In genomic region chr7:46444266-46444665, GRCh38 we compare ENCODE assay signal across 34 cellular contexts.
A peak's percentile ranks its signal among the peaks of the same experiment; 100 is the strongest.
DNase-seq lines count a peak whose midpoint lies in the region; ATAC-seq, FAIRE-seq and TF ChIP-seq lines count a peak whose summit lies in the region.
"Had no signal": no experiment of that assay in that cellular context is flagged by ENCODE, and none has a peak within 500 bp of the region (broad histone marks: within the 10 kb centered on the region; RNA-seq: fewer than 3 reads in every experiment).

No MANE protein-coding gene starts in this region.

- DNase-seq in AG20443 (ENCODE audit: low spot score), result peak; percentile 18
- DNase-seq in ELR (ENCODE audit: low read depth), result peak; percentile 55
- DNase-seq in RCC 7860 (ENCODE audit: low spot score), result peak; percentile 62
- DNase-seq in foreskin keratinocyte, result peak; percentile 9 to 26
- DNase-seq in left colon, result no peak
- DNase-seq in NK-92 (lab: John Stamatoyannopoulos, UW; ENCODE audit: unreplicated experiment), result no peak
- DNase-seq: activated CD8-positive, alpha-beta T cell treated with anti-CD3 and anti-CD28 coated beads, Interleukin-2, amount 10 ng/mL, durations not matched to agents 7 days and 5 days; activated naive CD4-positive, alpha-beta T cell treated with anti-CD3 and anti-CD28 coated beads for 36 hours; cerebellar nuclear complex; COR-L47; dermis blood vessel endothelial cell; DMS79; esophagus squamous epithelium; H7; immature natural killer cell; IMR-90; left lung; mesenchymal stem cell; NCI-H1092 treated with DMSO at 0.1 percent for 48 hours; NCI-H1694 treated with DMSO at 0.1 percent for 48 hours; NCI-H2171; NCI-H510A; nephron progenitor cell; NK-92 treated with Interleukin-12 subunit alpha and Interleukin-12 subunit beta, amount 100 ng/mL, for 24 hours; PC-9; SHP77 treated with DMSO at 0.1 percent for 48 hours; stimulated activated CD4-positive, alpha-beta T cell treated with anti-CD3 and anti-CD28 coated beads, Interleukin-15, amount 100 ng/mL, for 24 hours; stimulated activated CD4-positive, alpha-beta T cell treated with anti-CD3 and anti-CD28 coated beads, Interleukin-4, amount 100 ng/mL, for 4 hours; tibial artery had no signal

- no peaks in the 10 kb centered on the region for H3K4me1 ChIP-seq in foreskin keratinocyte
- H3K4me1 ChIP-seq: esophagus squamous epithelium, gastroesophageal sphincter, left lung, tibial artery had no signal

- no peak for TF ChIP-seq CTCF in foreskin keratinocyte (conservative IDR thresholded peaks at IDR 0.05)

- ATAC-seq in foreskin keratinocyte (peak; percentile 74), left colon (no peak), GM21576 (IDR thresholded peaks at IDR 0.05; ENCODE audit: unreplicated experiment) (no peak), GM21528 (IDR thresholded peaks at IDR 0.05; ENCODE audit: low FRiP score, unreplicated experiment) (no peak)
- ATAC-seq: activated CD8-positive, alpha-beta T cell treated with anti-CD3 and anti-CD28 coated beads, Interleukin-2, amount 10 ng/mL, durations not matched to agents 7 days and 5 days; gastroesophageal sphincter; left lung had no signal

- H3K27ac ChIP-seq in foreskin keratinocyte, result no peak overlapping the region
- H3K27ac ChIP-seq: C4-2B, esophagus squamous epithelium, gastroesophageal sphincter, left lung, PC-9, tibial artery had no signal

- no peaks in the 10 kb centered on the region for H3K27me3 ChIP-seq in foreskin keratinocyte
- H3K27me3 ChIP-seq: esophagus squamous epithelium, gastroesophageal sphincter, left lung, tibial artery had no signal

- intact Hi-C loops in left colon (cut with DNase I, micrococcal nuclease), result no loop called here

- FAIRE-seq in RCC 7860 (lab: Jason Lieb, UNC), result peak; percentile 78
- FAIRE-seq: GM19239 had no signal

Comparison
In these comparisons a context has a peak if more than half of its experiments do, and no peak if none do; other contexts are left out.
1. DNase-seq: peak in AG20443 (single experiment), ELR (single experiment), RCC 7860 (single experiment) and foreskin keratinocyte (2 of 2); none in left colon (0 of 2) and NK-92 (single experiment).